1 cellular context compared by ENCODE assay signal in genomic region chr2:233981574-233982420, GRCh38.
TF ChIP-seq lines count a peak whose summit lies in the region.

No MANE protein-coding gene starts in this region.

TF ChIP-seq in HCT116, 20 proteins besides CTCF, POLR2A, EP300 and RAD21 (continued from another document):
- TF ChIP-seq TCF7L2 (IDR thresholded peaks at IDR 0.05; ENCODE audit: borderline replicate concordance, extremely low read depth, insufficient read depth, insufficient read length) (no peak), CEBPB (IDR thresholded peaks at IDR 0.05; ENCODE audit: low read depth) (no peak), FOSL1 (IDR thresholded peaks at IDR 0.05; ENCODE audit: low read depth) (no peak), YY1 (IDR thresholded peaks at IDR 0.05; ENCODE audit: extremely low read depth, insufficient replicate concordance, low read depth, low read length) (no peak), JUND (IDR thresholded peaks at IDR 0.05) (no peak), EZH2phosphoT487 (IDR thresholded peaks at IDR 0.05; ENCODE audit: borderline replicate concordance) (no peak), SIN3A (IDR thresholded peaks at IDR 0.05; ENCODE audit: low read depth) (no peak), ZNF274 (IDR thresholded peaks at IDR 0.05; ENCODE audit: low read depth, low read length) (no peak), POLR2AphosphoS5 (IDR thresholded peaks at IDR 0.05; ENCODE audit: low read depth, low read length) (no peak), ZFX (IDR thresholded peaks at IDR 0.05) (no peak), SRF (IDR thresholded peaks at IDR 0.05; ENCODE audit: low read depth) (no peak)
- TF ChIP-seq, protein P1, sequence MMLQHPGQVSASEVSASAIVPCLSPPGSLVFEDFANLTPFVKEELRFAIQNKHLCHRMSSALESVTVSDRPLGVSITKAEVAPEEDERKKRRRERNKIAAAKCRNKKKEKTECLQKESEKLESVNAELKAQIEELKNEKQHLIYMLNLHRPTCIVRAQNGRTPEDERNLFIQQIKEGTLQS (IDR thresholded peaks at IDR 0.05): no peak
- TF ChIP-seq, protein P2, sequence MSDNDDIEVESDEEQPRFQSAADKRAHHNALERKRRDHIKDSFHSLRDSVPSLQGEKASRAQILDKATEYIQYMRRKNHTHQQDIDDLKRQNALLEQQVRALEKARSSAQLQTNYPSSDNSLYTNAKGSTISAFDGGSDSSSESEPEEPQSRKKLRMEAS (IDR thresholded peaks at IDR 0.05): no peak
